ENCODE assay signal across 8 cellular contexts in the genomic region with DNA sequence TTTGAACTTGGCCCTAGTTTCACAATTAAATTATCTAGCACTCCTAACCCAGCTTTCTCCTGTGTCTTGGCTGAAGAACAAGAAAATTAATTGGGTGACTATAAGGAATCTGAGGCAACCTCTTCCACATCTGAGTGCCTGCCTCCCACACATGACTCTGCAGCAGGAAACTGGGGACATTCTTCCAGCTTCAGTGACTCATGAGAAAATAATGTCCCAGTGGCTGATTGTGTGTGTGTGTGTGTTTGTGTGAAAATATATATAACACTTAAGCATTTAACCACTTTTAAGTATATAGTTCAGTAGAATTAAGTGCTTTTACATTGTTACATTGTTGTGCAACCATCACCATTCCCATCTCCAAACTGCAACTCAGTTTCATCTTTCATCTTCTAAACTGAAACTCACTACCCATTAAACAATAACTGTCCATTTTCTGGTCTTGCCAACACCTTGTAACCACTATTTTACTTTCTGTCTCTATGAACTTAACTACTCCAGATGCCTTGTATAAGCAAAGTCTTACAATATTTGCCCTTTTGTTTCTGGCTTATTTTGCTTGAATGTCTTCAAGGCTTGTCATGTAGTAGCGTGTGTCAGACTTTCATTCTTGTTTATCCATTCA. TPM values are rescaled to one million over a fixed set of nuclear protein-coding genes. Genes with fewer than 3 reads are reported as not detected.
DNase-seq lines count a peak whose midpoint lies in the region; ATAC-seq and FAIRE-seq lines count a peak whose summit lies in the region.

No MANE protein-coding gene starts in this region.

- ATAC-seq in left cardiac atrium: peak; percentile 82 to 84
- ATAC-seq in GM18520 (IDR thresholded peaks at IDR 0.05; ENCODE audit: unreplicated experiment): no peak
- ATAC-seq in HG02798 (IDR thresholded peaks at IDR 0.05; ENCODE audit: poor library complexity, unreplicated experiment): no peak

- intact Hi-C loops in left cardiac atrium (cut with DNase I): no loop called here

- FAIRE-seq in GM18507 (lab: Jason Lieb, UNC): peak; percentile 64

- H3K4me1 ChIP-seq in skeletal muscle tissue (ENCODE audit: control insufficient read depth in 3 of 3, insufficient read depth in 3 of 3, low read length in 3 of 3): peaks cover 5 to 32% (median 7%) of the 10 kb centered on the region in 3 donors

- no peaks in the 10 kb centered on the region for H3K9me3 ChIP-seq in skeletal muscle tissue (ENCODE audit: control insufficient read depth in 3 of 3, low read length in 3 of 3)

- no peak overlapping the region for H3K4me3 ChIP-seq in skeletal muscle tissue (ENCODE audit: low read length in 3 of 3)

- H3K27me3 ChIP-seq in skeletal muscle tissue (ENCODE audit: control insufficient read depth in 3 of 3, insufficient read depth in 3 of 3, low read length in 3 of 3): no peaks in the 10 kb centered on the region

- peaks cover 37 to 71% (median 68%) of the 10 kb centered on the region in 3 donors for H3K36me3 ChIP-seq in skeletal muscle tissue (ENCODE audit: control insufficient read depth in 3 of 3, insufficient read depth in 3 of 3, low read length in 3 of 3)

- H3K27ac ChIP-seq in skeletal muscle tissue (ENCODE audit: low read depth, low read length): peak overlapping the region; percentile 31

- no peak overlapping the region for H3K9ac ChIP-seq in skeletal muscle tissue (ENCODE audit: low read depth in 1 of 3, low read length in 3 of 3)

- DNase-seq in GM18507 (ENCODE audit: extremely low spot score, insufficient read length, low read depth): no peak
- peak; percentile 77 for DNase-seq in SW480 (ENCODE audit: low spot score)
- DNase-seq in left cardiac atrium: peak; percentile 54
- no peak for DNase-seq in NCI-H2081 (lab: John Stamatoyannopoulos, UW)
- no peak for DNase-seq in HuH-7 (ENCODE audit: low spot score)

RNA-seq across cellular contexts. Expression of gene TRIM38, which starts 8.7 kb away (rescaled TPM):
- total RNA-seq in left cardiac atrium (1 to 10 TPM; 4.7 to 5.3 TPM), skeletal muscle tissue (5.2 TPM)

RNA-seq across cellular contexts. Expression of gene SLC17A2, which starts 40.8 kb away (rescaled TPM):
- total RNA-seq in left cardiac atrium (not detected), skeletal muscle tissue (not detected)

Comparison
In these comparisons a context has a peak if more than half of its experiments do, and no peak if none do; other contexts are left out.
1. DNase-seq: peak in SW480 (single experiment) and left cardiac atrium (single experiment); none in GM18507 (single experiment), NCI-H2081 (0 of 2) and HuH-7 (single experiment).
2. ATAC-seq: peak in left cardiac atrium (2 of 2); none in GM18520 (single experiment) and HG02798 (single experiment).